ENCODE assay signal across 13 cellular contexts in genomic region chr10:44180321-44181154, GRCh38.
DNase-seq lines count a peak whose midpoint lies in the region; ATAC-seq, FAIRE-seq and TF ChIP-seq lines count a peak whose summit lies in the region.
"Had no signal": no experiment of that assay in that cellular context is flagged by ENCODE, and none has a peak within 500 bp of the region (broad histone marks: within the 10 kb centered on the region; RNA-seq: fewer than 3 reads in every experiment).

No MANE protein-coding gene starts in this region.

- 82 to 93% methylated on average over 8 to 9 of the region's 10 CpGs for WGBS in mesodermal cell (ENCODE audit: insufficient coverage in 2 of 2), 2 experiments

- no peak for FAIRE-seq in frontal cortex (lab: Jason Lieb, UNC)
- FAIRE-seq: GM12878 had no signal

- no peak for TF ChIP-seq POLR2A in breast epithelium (IDR thresholded peaks at IDR 0.05)

- no peak overlapping the region for H3K27ac ChIP-seq in A673 (ENCODE audit: low read depth, low read length, poor library complexity, severe bottlenecking)
- peak overlapping the region; percentile 40 to 83 for H3K27ac ChIP-seq in breast epithelium
- peak overlapping the region; percentile 55 for H3K27ac ChIP-seq in mesodermal cell (ENCODE audit: low read depth, low read length, severe bottlenecking)
- H3K27ac ChIP-seq: BLaER1 treated with 17β-estradiol and CSF1 and Interleukin-3, amounts not matched to agents 10 nM and 100 nM had no signal

- BruUV-seq in A673 (replicated peaks; lab: Mats Ljungman, UMichigan) = no TSS peak

- peak; percentile 29 for DNase-seq in A673 (ENCODE audit: low spot score)
- peak; percentile 88 for DNase-seq in HFFc6
- peak in 1 of 2 donors; percentile 47 for DNase-seq in breast epithelium (ENCODE audit: low spot score in 2 of 2)
- no peak for DNase-seq in frontal cortex (ENCODE audit: low spot score in 2 of 2)
- no peak for DNase-seq in SKM-1 treated with dmso at 0.1 percent for 144 hours (lab: John Stamatoyannopoulos, UW; ENCODE audit: unreplicated experiment)
- DNase-seq: naive thymus-derived CD4-positive, alpha-beta T cell; NCI-H1694 had no signal

- H3K4me1 Mint-ChIP-seq in HFFc6 (ENCODE audit: low read depth) = peaks cover 46% of the 10 kb centered on the region
- H3K4me1 Mint-ChIP-seq: naive thymus-derived CD4-positive, alpha-beta T cell had no signal

- H3K36me3 ChIP-seq in A673 (ENCODE audit: insufficient read depth, low read length, poor library complexity, severe bottlenecking) (no peaks in the 10 kb centered on the region), breast epithelium (no peaks in the 10 kb centered on the region), mesodermal cell (ENCODE audit: control insufficient read depth, insufficient read depth, low read length) (no peaks in the 10 kb centered on the region)
- H3K36me3 ChIP-seq: BLaER1 treated with 17β-estradiol and CSF1 and Interleukin-3, amounts not matched to agents 10 nM and 100 nM had no signal

- ATAC-seq in GM19452 (IDR thresholded peaks at IDR 0.05; ENCODE audit: unreplicated experiment) (no peak), GM21423 (IDR thresholded peaks at IDR 0.05; ENCODE audit: unreplicated experiment) (no peak)
- ATAC-seq: GM12878; naive thymus-derived CD4-positive, alpha-beta T cell; Panc1 had no signal

- H3K4me3 Mint-ChIP-seq in HFFc6 = peak overlapping the region; percentile 56
- H3K4me3 Mint-ChIP-seq: naive thymus-derived CD4-positive, alpha-beta T cell had no signal

- H3K27me3 Mint-ChIP-seq in HFFc6 (ENCODE audit: insufficient read depth) = peaks cover 2% of the 10 kb centered on the region

- H3K9me3 Mint-ChIP-seq in HFFc6 = no peaks in the 10 kb centered on the region

- POLR2A ChIA-PET in A673 (lab: Charles Lee; ENCODE audit: low non-redundant PET) = no interaction called here

- intact Hi-C loops in A673 (cut with micrococcal nuclease; ENCODE audit: unreplicated experiment) = no loop called here
- intact Hi-C loops in breast epithelium (cut with DNase I; ENCODE audit: low total_unique reads) = no loop called here

- no peaks in the 10 kb centered on the region for H3K36me3 Mint-ChIP-seq in HFFc6 (ENCODE audit: low read depth)
- H3K36me3 Mint-ChIP-seq: naive thymus-derived CD4-positive, alpha-beta T cell had no signal

- H3K9me3 ChIP-seq in A673 (ENCODE audit: low read depth, low read length, poor library complexity, severe bottlenecking) = peaks cover under 1% of the 10 kb centered on the region
- H3K9me3 ChIP-seq in breast epithelium = no peaks in the 10 kb centered on the region
- H3K9me3 ChIP-seq in mesodermal cell (ENCODE audit: control insufficient read depth, low read length) = no peaks in the 10 kb centered on the region
- H3K9me3 ChIP-seq: BLaER1 treated with 17β-estradiol and CSF1 and Interleukin-3, amounts not matched to agents 10 nM and 100 nM had no signal

- TF ChIP-seq CTCF in A673 (conservative IDR thresholded peaks at IDR 0.05; ENCODE audit: low read depth, low read length) = no peak
- TF ChIP-seq CTCF in HFFc6 (IDR thresholded peaks at IDR 0.05) = no peak
- TF ChIP-seq CTCF in breast epithelium (IDR thresholded peaks at IDR 0.05) = no peak

- H3K27me3 ChIP-seq in A673 (replicated peaks; ENCODE audit: insufficient read depth, low read depth, low read length, poor library complexity) (no peaks in the 10 kb centered on the region), breast epithelium (no peaks in the 10 kb centered on the region)
- H3K27me3 ChIP-seq: BLaER1 treated with 17β-estradiol and CSF1 and Interleukin-3, amounts not matched to agents 10 nM and 100 nM had no signal

- no peak overlapping the region for H3K4me3 ChIP-seq in A673 (ENCODE audit: low read depth, low read length, poor library complexity, severe bottlenecking)
- peak overlapping the region in 1 of 3 donors; percentile 4 for H3K4me3 ChIP-seq in breast epithelium
- no peak overlapping the region for H3K4me3 ChIP-seq in mesodermal cell (ENCODE audit: extremely low read depth, insufficient read depth, low read length, poor library complexity, severe bottlenecking)
- H3K4me3 ChIP-seq: BLaER1 treated with 17β-estradiol and CSF1 and Interleukin-3, amounts not matched to agents 10 nM and 100 nM; GM12878 had no signal

- peak overlapping the region; percentile 54; the same call in 1 of the 2 replicates for H3K27ac Mint-ChIP-seq in HFFc6
- H3K27ac Mint-ChIP-seq: naive thymus-derived CD4-positive, alpha-beta T cell had no signal

- CTCF ChIA-PET in A673 (lab: Charles Lee) = interaction anchor here (0.5 kb wide), 1 partner anchor 654 kb away, joined by 4 read pairs; no protein-coding TSS in a partner anchor

- H3K4me1 ChIP-seq in A673 (ENCODE audit: insufficient read depth, low read length, poor library complexity, severe bottlenecking) (no peaks in the 10 kb centered on the region), breast epithelium (no peaks in the 10 kb centered on the region), mesodermal cell (ENCODE audit: control insufficient read depth, insufficient read depth, low read length, poor library complexity, severe bottlenecking) (peaks cover 12% of the 10 kb centered on the region)

Comparison
In these comparisons a context has a peak if more than half of its experiments do, and no peak if none do; other contexts are left out.
1. DNase-seq: peak in A673 (single experiment) and HFFc6 (single experiment); none in frontal cortex (0 of 2) and SKM-1 treated with dmso at 0.1 percent for 144 hours (single experiment).